Comparison of ENCODE assay signal across 6 cellular contexts in genomic region chr17:8122923-8123694, GRCh38. TPM values are rescaled to one million over a fixed set of nuclear protein-coding genes. Genes with fewer than 3 reads are reported as not detected.
DNase-seq lines count a peak whose midpoint lies in the region; ATAC-seq and TF ChIP-seq lines count a peak whose summit lies in the region.

No MANE protein-coding gene starts in this region.

- H3K36me3 Mint-ChIP-seq in CD4-positive, CD25-positive, alpha-beta regulatory T cell: peaks cover 7% of the 10 kb centered on the region

- POLR2A ChIA-PET in Panc1 (lab: Charles Lee): no interaction called here

- intact Hi-C loops in Panc1 (cut with micrococcal nuclease; ENCODE audit: unreplicated experiment): loop anchor here (10.0 kb wide), 1 partner anchor 102 kb away; no protein-coding TSS in a partner anchor

- H3K27me3 ChIP-seq in CD4-positive, CD25-positive, alpha-beta regulatory T cell (ENCODE audit: control insufficient read depth, insufficient read depth, low read length): peaks cover 7% of the 10 kb centered on the region
- H3K27me3 ChIP-seq in Panc1 (ENCODE audit: control insufficient read depth, insufficient read depth, low read length): no peaks in the 10 kb centered on the region

- DNase-seq in CD4-positive, CD25-positive, alpha-beta regulatory T cell: peak in 2 of 3 donors; percentile 54 to 61
- no peak for DNase-seq in Panc1 (ENCODE audit: low read depth, low spot score)
- DNase-seq in epithelial cell of prostate (ENCODE audit: low read depth, low spot score): no peak
- DNase-seq in stimulated activated CD4-positive, alpha-beta T cell treated with anti-CD3 and anti-CD28 coated beads, Interleukin-4, amount 100 ng/mL, for 1 hour: peak; percentile 59
- no peak for DNase-seq in NCI-H345 treated with DMSO at 0.1 percent for 48 hours (lab: John Stamatoyannopoulos, UW; ENCODE audit: unreplicated experiment)
- DNase-seq in NK-92 (lab: John Stamatoyannopoulos, UW; ENCODE audit: unreplicated experiment): no peak

- H3K9me3 Mint-ChIP-seq in CD4-positive, CD25-positive, alpha-beta regulatory T cell: peaks cover 0 to 23% (median 0%) of the 10 kb centered on the region in 7 donors

- H3K9me3 ChIP-seq in CD4-positive, CD25-positive, alpha-beta regulatory T cell (ENCODE audit: control insufficient read depth in 2 of 2, low read length in 2 of 2): no peaks in the 10 kb centered on the region
- H3K9me3 ChIP-seq in Panc1 (ENCODE audit: control insufficient read depth, insufficient read depth, low read depth, low read length): no peaks in the 10 kb centered on the region

- TSS peak; percentile 69 for BruUV-seq in Panc1 (replicated peaks; lab: Mats Ljungman, UMichigan)

- peaks cover 34 to 82% (median 64%) of the 10 kb centered on the region in 4 donors for H3K4me1 Mint-ChIP-seq in CD4-positive, CD25-positive, alpha-beta regulatory T cell

- peak overlapping the region; percentile 89 to 98 (median 93) for H3K4me3 Mint-ChIP-seq in CD4-positive, CD25-positive, alpha-beta regulatory T cell

- peak overlapping the region; percentile 51 for H3K4me3 ChIP-seq in CD4-positive, CD25-positive, alpha-beta regulatory T cell (ENCODE audit: low read depth, low read length)
- H3K4me3 ChIP-seq in Panc1 (ENCODE audit: low read depth in 2 of 2, low read length in 2 of 2): peak overlapping the region; percentile 60 to 92

- ATAC-seq in CD4-positive, CD25-positive, alpha-beta regulatory T cell (ENCODE audit: low read depth in 2 of 2): no peak
- ATAC-seq in Panc1: no peak

- H3K4me1 ChIP-seq in CD4-positive, CD25-positive, alpha-beta regulatory T cell (ENCODE audit: control insufficient read depth, insufficient read depth, low read length, poor library complexity, severe bottlenecking): peaks cover 82% of the 10 kb centered on the region
- peaks cover 7% of the 10 kb centered on the region for H3K4me1 ChIP-seq in Panc1 (ENCODE audit: control insufficient read depth, insufficient read depth, low read length)

- in situ Hi-C loops in Panc1 (cut with HindIII; ENCODE audit: low pct_unique_long_range_greater_than_20kb, low sequenced_read_pairs): no loop called here

- H3K36me3 ChIP-seq in CD4-positive, CD25-positive, alpha-beta regulatory T cell (ENCODE audit: control insufficient read depth, insufficient read depth, low read length): no peaks in the 10 kb centered on the region
- no peaks in the 10 kb centered on the region for H3K36me3 ChIP-seq in Panc1 (ENCODE audit: control insufficient read depth, insufficient read depth, low read length)

- CTCF ChIA-PET in Panc1 (lab: Charles Lee): interaction anchor here (0.5 kb wide), 1 partner anchor 271 kb away, joined by 3 read pairs; no protein-coding TSS in a partner anchor

- no peak for TF ChIP-seq CTCF in Panc1 (IDR thresholded peaks at IDR 0.05)

- no peak overlapping the region for H3K27ac ChIP-seq in CD4-positive, CD25-positive, alpha-beta regulatory T cell (ENCODE audit: insufficient read depth, low read length, poor library complexity, severe bottlenecking)
- peak overlapping the region; percentile 65 for H3K27ac ChIP-seq in Panc1 (ENCODE audit: low read length)
- H3K27ac ChIP-seq in epithelial cell of prostate: peak overlapping the region; percentile 94

- H3K27me3 Mint-ChIP-seq in CD4-positive, CD25-positive, alpha-beta regulatory T cell: peaks cover 76% of the 10 kb centered on the region

- H3K27ac Mint-ChIP-seq in CD4-positive, CD25-positive, alpha-beta regulatory T cell: peak overlapping the region in 2 of 3 donors; percentile 67 to 93

RNA-seq across cellular contexts. Expression of gene HES7, which starts 0.8 kb away (rescaled TPM):
- total RNA-seq in CD4-positive, CD25-positive, alpha-beta regulatory T cell: not detected
- polyA plus RNA-seq in CD4-positive, CD25-positive, alpha-beta regulatory T cell: not detected
- 4.0 TPM for total RNA-seq in Panc1 (2021; ENCODE audit: unreplicated experiment)
- 4.9 TPM for polyA plus RNA-seq in Panc1 (2012; ENCODE audit: insufficient read length)

RNA-seq across cellular contexts. Expression of gene ALOXE3, which starts 4.8 kb away (rescaled TPM):
- 0.15 TPM for total RNA-seq in CD4-positive, CD25-positive, alpha-beta regulatory T cell
- under 1 TPM in 3 of 4 donors, not detected in 1; 0.18 to 0.51 (median 0.42) TPM for polyA plus RNA-seq in CD4-positive, CD25-positive, alpha-beta regulatory T cell
- total RNA-seq in Panc1 (2021; ENCODE audit: unreplicated experiment): 0.46 TPM
- not detected for polyA plus RNA-seq in Panc1 (2012; ENCODE audit: insufficient read length)

RNA-seq across cellular contexts. Expression of gene PER1, which starts 29.1 kb away (rescaled TPM):
- total RNA-seq in CD4-positive, CD25-positive, alpha-beta regulatory T cell: 1,740 TPM
- 1 to 10 TPM; 4.8 to 7.7 (median 6.2) TPM for polyA plus RNA-seq in CD4-positive, CD25-positive, alpha-beta regulatory T cell
- total RNA-seq in Panc1 (2021; ENCODE audit: unreplicated experiment): 17.1 TPM
- 11.8 TPM for polyA plus RNA-seq in Panc1 (2012; ENCODE audit: insufficient read length)

RNA-seq across cellular contexts. Expression of gene ALOX12B, which starts 35.6 kb away (rescaled TPM):
- not detected for total RNA-seq in CD4-positive, CD25-positive, alpha-beta regulatory T cell
- polyA plus RNA-seq in CD4-positive, CD25-positive, alpha-beta regulatory T cell: under 1 TPM in 3 of 4 donors, not detected in 1; 0.53 to 0.68 (median 0.67) TPM
- total RNA-seq in Panc1 (2021; ENCODE audit: unreplicated experiment): not detected
- 0.46 TPM for polyA plus RNA-seq in Panc1 (2012; ENCODE audit: insufficient read length)

RNA-seq across cellular contexts. Expression of gene VAMP2, which starts 39.6 kb away (rescaled TPM):
- 205 TPM for total RNA-seq in CD4-positive, CD25-positive, alpha-beta regulatory T cell
- 10 to 100 TPM; 42.7 to 60.4 (median 59.3) TPM for polyA plus RNA-seq in CD4-positive, CD25-positive, alpha-beta regulatory T cell
- total RNA-seq in Panc1 (2021; ENCODE audit: unreplicated experiment): 28.6 TPM
- polyA plus RNA-seq in Panc1 (2012; ENCODE audit: insufficient read length): 30.2 TPM

Comparison
In these comparisons a context has a peak if more than half of its experiments do, and no peak if none do; other contexts are left out.
1. DNase-seq: peak in CD4-positive, CD25-positive, alpha-beta regulatory T cell (2 of 3) and stimulated activated CD4-positive, alpha-beta T cell treated with anti-CD3 and anti-CD28 coated beads, Interleukin-4, amount 100 ng/mL, for 1 hour (single experiment); none in Panc1 (single experiment), epithelial cell of prostate (single experiment), NCI-H345 treated with DMSO at 0.1 percent for 48 hours (single experiment) and NK-92 (single experiment).
2. RNA of gene PER1, which starts 29.1 kb away (total RNA-seq): 1,740 TPM in CD4-positive, CD25-positive, alpha-beta regulatory T cell (single experiment); 17.1 TPM in Panc1 (single experiment); every median in the first group is over 10 times any median in the second.